ENCODE assay signal across 2 cellular contexts in the genomic region with DNA sequence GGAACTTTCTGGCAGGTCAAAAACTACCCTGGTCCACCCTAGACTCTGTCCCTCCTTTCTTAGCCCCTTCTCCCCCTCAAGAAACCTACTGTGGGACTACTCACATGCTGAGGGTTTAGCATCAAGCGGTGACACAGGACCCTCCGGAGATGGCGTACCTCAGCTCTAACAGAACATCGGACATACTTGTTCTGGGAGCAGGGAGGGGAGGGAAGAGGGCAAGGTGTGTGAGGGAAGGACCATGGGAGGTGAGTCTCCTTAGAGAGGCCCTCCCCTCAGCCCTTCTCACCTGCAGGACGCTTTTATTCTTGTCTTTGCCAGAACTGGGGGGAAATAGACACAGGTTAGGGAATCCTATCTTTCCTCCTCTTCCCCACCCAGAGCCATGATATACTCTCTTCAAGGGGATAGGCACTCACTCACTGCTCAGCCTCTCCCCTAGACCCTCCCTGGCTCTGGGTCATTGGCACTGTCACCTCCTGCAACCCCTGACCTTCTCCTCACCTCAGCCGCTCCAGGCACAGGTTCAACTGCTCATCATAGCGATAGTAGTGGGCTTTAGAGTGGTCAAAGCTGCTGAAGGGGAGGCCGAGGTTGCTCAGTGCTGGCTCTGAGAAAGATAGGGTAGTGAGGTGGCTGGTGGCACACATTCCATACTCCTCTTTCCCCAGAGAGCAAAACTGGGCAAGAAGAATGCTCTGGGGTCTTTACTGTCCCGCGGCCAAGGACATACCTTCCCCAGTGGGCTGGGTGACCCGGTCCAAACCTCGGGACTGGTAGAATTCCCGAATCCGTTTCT.
TF ChIP-seq lines count a peak whose summit lies in the region.

No MANE protein-coding gene starts in this region.

TF ChIP-seq in SK-N-SH, 30 proteins besides CTCF, POLR2A, EP300 and RAD21 (continued from another document):
- no peak for TF ChIP-seq NRF1 (IDR thresholded peaks at IDR 0.05; ENCODE audit: low read depth, low read length)
- TF ChIP-seq TAF1 (IDR thresholded peaks at IDR 0.05; ENCODE audit: borderline replicate concordance, low read depth, low read length) = no peak
- no peak for TF ChIP-seq EZH2phosphoT487 (IDR thresholded peaks at IDR 0.05; ENCODE audit: borderline replicate concordance, low read depth)
TF ChIP-seq in SK-N-SH: peak in this region for 0.

TF ChIP-seq in SK-N-SH treated with all-trans-retinoic acid at 6 μM for 48 hours, 23 proteins besides CTCF, POLR2A, EP300 and RAD21:
- TF ChIP-seq, protein P1, sequence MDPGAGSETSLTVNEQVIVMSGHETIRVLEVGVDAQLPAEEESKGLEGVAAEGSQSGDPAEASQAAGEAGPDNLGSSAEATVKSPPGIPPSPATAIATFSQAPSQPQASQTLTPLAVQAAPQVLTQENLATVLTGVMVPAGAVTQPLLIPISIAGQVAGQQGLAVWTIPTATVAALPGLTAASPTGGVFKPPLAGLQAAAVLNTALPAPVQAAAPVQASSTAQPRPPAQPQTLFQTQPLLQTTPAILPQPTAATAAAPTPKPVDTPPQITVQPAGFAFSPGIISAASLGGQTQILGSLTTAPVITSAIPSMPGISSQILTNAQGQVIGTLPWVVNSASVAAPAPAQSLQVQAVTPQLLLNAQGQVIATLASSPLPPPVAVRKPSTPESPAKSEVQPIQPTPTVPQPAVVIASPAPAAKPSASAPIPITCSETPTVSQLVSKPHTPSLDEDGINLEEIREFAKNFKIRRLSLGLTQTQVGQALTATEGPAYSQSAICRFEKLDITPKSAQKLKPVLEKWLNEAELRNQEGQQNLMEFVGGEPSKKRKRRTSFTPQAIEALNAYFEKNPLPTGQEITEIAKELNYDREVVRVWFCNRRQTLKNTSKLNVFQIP (CRISPR knock-in tag; IDR thresholded peaks at IDR 0.05; ENCODE audit: borderline replicate concordance, low read depth) = no peak
- TF ChIP-seq, protein P2, sequence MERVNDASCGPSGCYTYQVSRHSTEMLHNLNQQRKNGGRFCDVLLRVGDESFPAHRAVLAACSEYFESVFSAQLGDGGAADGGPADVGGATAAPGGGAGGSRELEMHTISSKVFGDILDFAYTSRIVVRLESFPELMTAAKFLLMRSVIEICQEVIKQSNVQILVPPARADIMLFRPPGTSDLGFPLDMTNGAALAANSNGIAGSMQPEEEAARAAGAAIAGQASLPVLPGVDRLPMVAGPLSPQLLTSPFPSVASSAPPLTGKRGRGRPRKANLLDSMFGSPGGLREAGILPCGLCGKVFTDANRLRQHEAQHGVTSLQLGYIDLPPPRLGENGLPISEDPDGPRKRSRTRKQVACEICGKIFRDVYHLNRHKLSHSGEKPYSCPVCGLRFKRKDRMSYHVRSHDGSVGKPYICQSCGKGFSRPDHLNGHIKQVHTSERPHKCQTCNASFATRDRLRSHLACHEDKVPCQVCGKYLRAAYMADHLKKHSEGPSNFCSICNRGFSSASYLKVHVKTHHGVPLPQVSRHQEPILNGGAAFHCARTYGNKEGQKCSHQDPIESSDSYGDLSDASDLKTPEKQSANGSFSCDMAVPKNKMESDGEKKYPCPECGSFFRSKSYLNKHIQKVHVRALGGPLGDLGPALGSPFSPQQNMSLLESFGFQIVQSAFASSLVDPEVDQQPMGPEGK (CRISPR knock-in tag; IDR thresholded peaks at IDR 0.05; ENCODE audit: borderline replicate concordance) = no peak
- TF ChIP-seq BACH2 (CRISPR knock-in tag; IDR thresholded peaks at IDR 0.05; ENCODE audit: borderline replicate concordance) = no peak
- no peak for TF ChIP-seq TCF4 (CRISPR knock-in tag; IDR thresholded peaks at IDR 0.05; ENCODE audit: borderline replicate concordance)
- no peak for TF ChIP-seq ZFP3 (CRISPR knock-in tag; IDR thresholded peaks at IDR 0.05)
- TF ChIP-seq ZC3H10 (CRISPR knock-in tag; IDR thresholded peaks at IDR 0.05) = no peak
- TF ChIP-seq ESRRG (CRISPR knock-in tag; IDR thresholded peaks at IDR 0.05) = no peak
- TF ChIP-seq PPARA (CRISPR knock-in tag; IDR thresholded peaks at IDR 0.05; ENCODE audit: borderline replicate concordance) = no peak
- no peak for TF ChIP-seq ARNTL (CRISPR knock-in tag; IDR thresholded peaks at IDR 0.05; ENCODE audit: borderline replicate concordance, low read depth)
- TF ChIP-seq GLIS3 (CRISPR knock-in tag; IDR thresholded peaks at IDR 0.05) = no peak
- TF ChIP-seq RARB (CRISPR knock-in tag; IDR thresholded peaks at IDR 0.05) = no peak
- TF ChIP-seq SNAI2 (CRISPR knock-in tag; IDR thresholded peaks at IDR 0.05) = no peak
- no peak for TF ChIP-seq ZFP30 (CRISPR knock-in tag; IDR thresholded peaks at IDR 0.05)
- no peak for TF ChIP-seq ISL1 (CRISPR knock-in tag; IDR thresholded peaks at IDR 0.05)
- no peak for TF ChIP-seq ZNF8 (CRISPR knock-in tag; IDR thresholded peaks at IDR 0.05)
- TF ChIP-seq ZNF565 (CRISPR knock-in tag; conservative IDR thresholded peaks at IDR 0.05; ENCODE audit: low read depth) = no peak
- TF ChIP-seq TOX (CRISPR knock-in tag; IDR thresholded peaks at IDR 0.05; ENCODE audit: borderline replicate concordance) = no peak
TF ChIP-seq in SK-N-SH treated with all-trans-retinoic acid at 6 μM for 48 hours: peak in this region for 0.
